ENCODE assay signal across 18 cellular contexts in genomic region chr15:92653366-92653765, GRCh38. TPM values are rescaled to one million over a fixed set of nuclear protein-coding genes. Genes with fewer than 3 reads are reported as not detected.
DNase-seq lines count a peak whose midpoint lies in the region; TF ChIP-seq lines count a peak whose summit lies in the region.
"Had no signal": no experiment of that assay in that cellular context is flagged by ENCODE, and none has a peak within 500 bp of the region (broad histone marks: within the 10 kb centered on the region; RNA-seq: fewer than 3 reads in every experiment).

No MANE protein-coding gene starts in this region.

- peaks cover 0 to 6% (median 3%) of the 10 kb centered on the region in 5 experiments for H3K9me3 Mint-ChIP-seq in brain
- H3K9me3 Mint-ChIP-seq in mesothelial cell of epicardium: peaks cover 6% of the 10 kb centered on the region

- intact Hi-C loops in thyroid gland (cut with DNase I): no loop called here

- H3K4me3 ChIP-seq in thyroid gland (replicated peaks in 1 of 3): peak overlapping the region in 1 of 3 donors; percentile 3
- H3K4me3 ChIP-seq: GM23248 had no signal

- peak overlapping the region in 3 of 5 experiments; percentile 10 to 95 (median 68) for H3K27ac Mint-ChIP-seq in brain
- peak overlapping the region; percentile 4 for H3K27ac Mint-ChIP-seq in mesothelial cell of epicardium
- H3K27ac Mint-ChIP-seq: memory B cell; stimulated activated naive B cell treated with anti-CD40 and anti-IgM and Interleukin-4, amounts not matched to agents 10 μg/mL and 1 μg/mL and 100 μg/mL, for 72 hours had no signal

- TF ChIP-seq POLR2A in thyroid gland (IDR thresholded peaks at IDR 0.05): no peak

- H3K36me3 ChIP-seq in thyroid gland: no peaks in the 10 kb centered on the region

- peak overlapping the region in 4 of 5 experiments; percentile 84 to 89 (median 86) for H3K4me3 Mint-ChIP-seq in brain
- H3K4me3 Mint-ChIP-seq in mesothelial cell of epicardium: no peak overlapping the region
- H3K4me3 Mint-ChIP-seq: memory B cell; stimulated activated naive B cell treated with anti-CD40 and anti-IgM and Interleukin-4, amounts not matched to agents 10 μg/mL and 1 μg/mL and 100 μg/mL, for 72 hours had no signal

- WGBS in thyroid gland, 2 donors: 79 to 93% methylated on average over 5 of the region's 5 CpGs

- H3K36me3 Mint-ChIP-seq in brain (peaks cover 10% of the 10 kb centered on the region), mesothelial cell of epicardium (peaks cover 3% of the 10 kb centered on the region)
- H3K36me3 Mint-ChIP-seq: stimulated activated naive B cell treated with anti-CD40 and anti-IgM and Interleukin-4, amounts not matched to agents 10 μg/mL and 1 μg/mL and 100 μg/mL, for 72 hours had no signal

- H3K27me3 Mint-ChIP-seq in brain (peaks cover 34% of the 10 kb centered on the region), mesothelial cell of epicardium (ENCODE audit: low read depth) (peaks cover 37% of the 10 kb centered on the region)

- H3K4me1 ChIP-seq in thyroid gland: peaks cover 53 to 56% of the 10 kb centered on the region in 2 donors

- no peaks in the 10 kb centered on the region for H3K9me3 ChIP-seq in thyroid gland

- H3K27ac ChIP-seq in thyroid gland: peak overlapping the region; percentile 82 to 97 (median 86)
- H3K27ac ChIP-seq: GM23248 had no signal

- DNase-seq in DMS53 (lab: John Stamatoyannopoulos, UW) (peak; percentile 26), DMS53 treated with DMSO at 0.1 percent for 48 hours (lab: John Stamatoyannopoulos, UW; ENCODE audit: unreplicated experiment) (no peak), mesothelial cell of epicardium (ENCODE audit: low spot score in 2 of 2, unreplicated experiment in 2 of 2) (no peak), thyroid gland (no peak), NCI-H774 (lab: John Stamatoyannopoulos, UW) (no peak), MV-4-11 (lab: John Stamatoyannopoulos, UW) (no peak), NCI-H1436 treated with DMSO at 0.1 percent for 48 hours (lab: John Stamatoyannopoulos, UW) (no peak)
- DNase-seq: activated CD4-positive, alpha-beta T cell treated with anti-CD3 and anti-CD28 coated beads for 4 hours; activated gamma-delta T cell; AML-193; amniotic stem cell; central memory CD4-positive, alpha-beta T cell; GM23248; NCI-H1930; NCI-H446; stimulated activated naive B cell treated with anti-CD40 and anti-IgM and Interleukin-4, amounts not matched to agents 10 μg/mL and 1 μg/mL and 100 μg/mL, for 72 hours had no signal

- H3K4me1 Mint-ChIP-seq in brain: peaks cover 54% of the 10 kb centered on the region
- H3K4me1 Mint-ChIP-seq in mesothelial cell of epicardium: peaks cover 40% of the 10 kb centered on the region
- H3K4me1 Mint-ChIP-seq: memory B cell had no signal

- TF ChIP-seq CTCF in brain (conservative IDR thresholded peaks at IDR 0.05) (no peak), mesothelial cell of epicardium (IDR thresholded peaks at IDR 0.05; ENCODE audit: unreplicated experiment) (no peak), thyroid gland (IDR thresholded peaks at IDR 0.05) (no peak)

- no peaks in the 10 kb centered on the region for H3K27me3 ChIP-seq in thyroid gland

RNA-seq across cellular contexts. Expression of gene FAM174B, which starts 2.2 kb away (rescaled TPM):
- polyA plus RNA-seq in brain (ENCODE audit: insufficient read depth, low read depth, low replicate concordance): 17.9 TPM
- total RNA-seq in mesothelial cell of epicardium: 18.8 to 20.7 TPM (median 19.1 TPM) in 3 replicates
- 10 to 100 TPM; 51.9 to 69.4 (median 61.4) TPM for total RNA-seq in thyroid gland
